In genomic region chrX:117301086-117301485, GRCh38 we compare ENCODE assay signal across 8 cellular contexts.
"Had no signal": no experiment of that assay in that cellular context is flagged by ENCODE, and none has a peak within 500 bp of the region (broad histone marks: within the 10 kb centered on the region; RNA-seq: fewer than 3 reads in every experiment).

No MANE protein-coding gene starts in this region.

- ATAC-seq: GM12878 had no signal

- H3K4me3 ChIP-seq: GM12878 had no signal

- DNase-seq: GDM1, GF-D8 had no signal

- FAIRE-seq: G401.6, GM12878, GM12891, GM12892, GM18507, GM19239 had no signal
